ENCODE assay signal across 23 cellular contexts in the genomic region with DNA sequence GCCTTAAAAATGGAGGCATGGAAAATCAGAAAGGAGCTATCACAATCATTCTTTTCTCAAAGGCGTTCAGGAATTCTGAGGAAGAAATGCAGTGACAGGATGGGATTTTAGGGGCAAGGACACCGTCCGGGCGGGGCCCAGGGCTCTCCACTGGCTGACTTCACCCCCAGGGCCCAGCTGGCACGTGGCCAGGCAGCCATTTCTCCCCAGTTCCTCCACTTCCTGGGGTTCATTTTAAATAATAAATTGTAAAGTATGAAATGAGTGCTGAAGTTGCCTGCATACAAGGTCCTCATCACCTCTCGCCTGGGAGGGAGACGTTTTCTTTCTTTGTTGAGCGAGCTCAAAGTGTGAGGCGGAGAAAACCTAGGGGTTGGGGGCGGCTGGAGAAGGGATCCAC.
"Had no signal": no experiment of that assay in that cellular context is flagged by ENCODE, and none has a peak within 500 bp of the region (broad histone marks: within the 10 kb centered on the region; RNA-seq: fewer than 3 reads in every experiment).

No MANE protein-coding gene starts in this region.

- H3K27ac Mint-ChIP-seq: activated naive CD8-positive, alpha-beta T cell treated with anti-CD3 and anti-CD28 coated beads for 36 hours; memory B cell; WTC11 had no signal

- H3K36me3 ChIP-seq: breast epithelium, gastrocnemius medialis, uterus had no signal

- H3K9me3 ChIP-seq: breast epithelium, esophagus squamous epithelium, gastrocnemius medialis, mucosa of descending colon, right lobe of liver, tibial nerve, uterus had no signal

- FAIRE-seq: islet of Langerhans, small intestine had no signal

- H3K27me3 Mint-ChIP-seq: activated naive CD8-positive, alpha-beta T cell treated with anti-CD3 and anti-CD28 coated beads for 36 hours; central memory CD8-positive, alpha-beta T cell; memory B cell had no signal

- H3K4me3 ChIP-seq: breast epithelium, coronary artery, esophagus squamous epithelium, gastrocnemius medialis, mucosa of descending colon, right lobe of liver, tibial nerve, uterus had no signal

- DNase-seq: activated CD8-positive, alpha-beta memory T cell treated with anti-CD3 and anti-CD28 coated beads, Interleukin-2, amount 50 U/mL, for 4 hours; activated naive CD4-positive, alpha-beta T cell treated with Interleukin-2 at 50 U/mL for 16 hours; activated naive CD8-positive, alpha-beta T cell treated with anti-CD3 and anti-CD28 coated beads for 36 hours; activated T-cell treated with anti-CD3 and anti-CD28 coated beads, Interleukin-2, amount 50 U/mL, for 48 hours; esophagus squamous epithelium; gastrocnemius medialis; left cardiac atrium; mucosa of descending colon; occipital lobe; right lobe of liver; small intestine; stimulated activated CD8-positive, alpha-beta memory T cell treated with anti-CD3 and anti-CD28 coated beads, Interleukin-4, amount 100 ng/mL, for 48 hours; stimulated activated naive CD4-positive, alpha-beta T cell treated with Interleukin-2 at 50 U/mL for 16 hours; T-helper 9 cell; uterus had no signal

- H3K36me3 Mint-ChIP-seq: activated naive CD8-positive, alpha-beta T cell treated with anti-CD3 and anti-CD28 coated beads for 36 hours had no signal

- H3K4me1 ChIP-seq: breast epithelium, right lobe of liver, uterus had no signal

- ATAC-seq: gastrocnemius medialis, left cardiac atrium, mucosa of descending colon, right lobe of liver, WTC11 had no signal

- H3K9me3 Mint-ChIP-seq: activated naive CD8-positive, alpha-beta T cell treated with anti-CD3 and anti-CD28 coated beads for 36 hours; central memory CD8-positive, alpha-beta T cell; endodermal cell; memory B cell; WTC11 had no signal

- H3K27ac ChIP-seq: breast epithelium, coronary artery, esophagus squamous epithelium, gastrocnemius medialis, right lobe of liver, tibial nerve, uterus had no signal

- H3K27me3 ChIP-seq: breast epithelium, esophagus squamous epithelium, gastrocnemius medialis, right lobe of liver, tibial nerve, uterus had no signal

- H3K4me3 Mint-ChIP-seq: activated naive CD8-positive, alpha-beta T cell treated with anti-CD3 and anti-CD28 coated beads for 36 hours; central memory CD8-positive, alpha-beta T cell; endodermal cell; memory B cell; WTC11 had no signal
